Comparison of ENCODE assay signal across 34 cellular contexts in the genomic region with DNA sequence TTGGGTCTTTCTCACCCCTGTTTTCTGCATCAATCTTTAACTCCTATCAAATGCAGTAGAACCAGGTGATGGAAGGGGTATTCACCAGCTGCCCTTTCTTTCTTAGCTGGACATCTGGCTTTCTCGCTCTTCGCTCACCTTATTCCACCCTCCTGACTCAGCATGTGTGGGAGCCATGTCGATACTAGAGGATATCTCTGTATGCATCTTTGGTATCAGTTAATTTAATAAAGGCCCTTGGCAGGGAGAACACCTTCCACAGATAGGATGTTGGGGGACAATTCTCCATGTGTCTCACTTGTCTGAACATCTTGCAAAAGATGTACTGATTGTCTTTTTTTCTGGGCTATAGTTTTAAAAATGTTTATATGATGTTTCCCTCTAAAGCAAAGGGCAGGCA.
"Had no signal": no experiment of that assay in that cellular context is flagged by ENCODE, and none has a peak within 500 bp of the region (broad histone marks: within the 10 kb centered on the region; RNA-seq: fewer than 3 reads in every experiment).

No MANE protein-coding gene starts in this region.

- FAIRE-seq: endometrium, endothelial cell of umbilical vein had no signal

- H3K9me3 ChIP-seq: ascending aorta, breast epithelium, colonic mucosa, esophagus squamous epithelium, gastroesophageal sphincter had no signal

- H3K4me3 Mint-ChIP-seq: activated CD4-positive, alpha-beta memory T cell treated with anti-CD3 and anti-CD28 coated beads for 36 hours; activated CD4-positive, alpha-beta T cell treated with anti-CD3 and anti-CD28 coated beads for 36 hours; activated CD4-positive, alpha-beta T cell treated with anti-CD3 and anti-CD28 coated beads, Interleukin-2, amount 10 ng/mL, durations not matched to agents 24 days and 14 days; activated CD8-positive, alpha-beta memory T cell treated with anti-CD3 and anti-CD28 coated beads, Interleukin-2, amount 10 ng/mL, durations not matched to agents 7 days and 5 days; activated CD8-positive, alpha-beta T cell treated with anti-CD3 and anti-CD28 coated beads, Interleukin-2, amount 10 ng/mL, durations not matched to agents 7 days and 5 days; activated naive CD4-positive, alpha-beta T cell treated with anti-CD3 and anti-CD28 coated beads, Interleukin-2, amount 10 ng/mL, durations not matched to agents 7 days and 5 days; activated naive CD8-positive, alpha-beta T cell treated with anti-CD3 and anti-CD28 coated beads, Interleukin-2, amount 10 ng/mL, durations not matched to agents 7 days and 5 days; activated T-helper 1 cell treated with anti-CD3 and anti-CD28 coated beads, Interleukin-12 subunit alpha, Interleukin-12 subunit beta, Interleukin-2, Interleukin-4 antibody, amounts not matched to agents 30 ng/mL and 10 ng/mL and 1 ng/mL, durations not matched to agents 14 hours and 24 hours and 36 hours; brain; effector memory CD8-positive, alpha-beta T cell had no signal

- H3K27ac ChIP-seq: ascending aorta, breast epithelium, cardiac muscle cell, colonic mucosa, epithelial cell of prostate, esophagus squamous epithelium, gastroesophageal sphincter had no signal

- H3K27ac Mint-ChIP-seq: activated CD4-positive, alpha-beta memory T cell treated with anti-CD3 and anti-CD28 coated beads for 36 hours; activated CD4-positive, alpha-beta T cell treated with anti-CD3 and anti-CD28 coated beads for 36 hours; activated CD4-positive, alpha-beta T cell treated with anti-CD3 and anti-CD28 coated beads, Interleukin-2, amount 10 ng/mL, durations not matched to agents 24 days and 14 days; activated CD8-positive, alpha-beta memory T cell treated with anti-CD3 and anti-CD28 coated beads, Interleukin-2, amount 10 ng/mL, durations not matched to agents 7 days and 5 days; activated CD8-positive, alpha-beta T cell treated with anti-CD3 and anti-CD28 coated beads, Interleukin-2, amount 10 ng/mL, durations not matched to agents 7 days and 5 days; activated naive CD4-positive, alpha-beta T cell treated with anti-CD3 and anti-CD28 coated beads, Interleukin-2, amount 10 ng/mL, durations not matched to agents 7 days and 5 days; activated naive CD4-positive, alpha-beta T cell treated with anti-CD3 and anti-CD28 coated beads, Interleukin-2, amount 50 U/mL, for 72 hours; activated naive CD8-positive, alpha-beta T cell treated with anti-CD3 and anti-CD28 coated beads, Interleukin-2, amount 10 ng/mL, durations not matched to agents 7 days and 5 days; activated T-helper 1 cell treated with anti-CD3 and anti-CD28 coated beads, Interleukin-12 subunit alpha, Interleukin-12 subunit beta, Interleukin-2, Interleukin-4 antibody, amounts not matched to agents 30 ng/mL and 10 ng/mL and 1 ng/mL, durations not matched to agents 14 hours and 24 hours and 36 hours; activated T-helper 2 cell treated with anti-CD3 and anti-CD28 coated beads, Interferon-gamma antibody, Interleukin-2, Interleukin-4, amounts not matched to agents 10 μg/mL and 5 μg/mL and 100 μg/mL, durations not matched to agents 14 hours and 24 hours and 36 hours; effector memory CD8-positive, alpha-beta T cell had no signal

- H3K4me1 ChIP-seq: ascending aorta, breast epithelium, colonic mucosa, esophagus squamous epithelium, gastroesophageal sphincter had no signal

- ATAC-seq: activated CD4-positive, alpha-beta T cell treated with anti-CD3 and anti-CD28 coated beads for 36 hours; activated CD8-positive, alpha-beta memory T cell treated with anti-CD3 and anti-CD28 coated beads, Interleukin-2, amount 10 ng/mL, durations not matched to agents 7 days and 5 days; activated CD8-positive, alpha-beta T cell treated with anti-CD3 and anti-CD28 coated beads, Interleukin-2, amount 10 ng/mL, durations not matched to agents 7 days and 5 days; activated naive CD4-positive, alpha-beta T cell treated with anti-CD3 and anti-CD28 coated beads, Interleukin-2, amount 50 U/mL, for 72 hours; effector memory CD8-positive, alpha-beta T cell; gastroesophageal sphincter had no signal

- H3K36me3 Mint-ChIP-seq: activated CD4-positive, alpha-beta memory T cell treated with anti-CD3 and anti-CD28 coated beads for 36 hours; activated CD8-positive, alpha-beta memory T cell treated with anti-CD3 and anti-CD28 coated beads, Interleukin-2, amount 10 ng/mL, durations not matched to agents 7 days and 5 days; activated naive CD4-positive, alpha-beta T cell treated with anti-CD3 and anti-CD28 coated beads, Interleukin-2, amount 10 ng/mL, durations not matched to agents 7 days and 5 days; activated naive CD8-positive, alpha-beta T cell treated with anti-CD3 and anti-CD28 coated beads, Interleukin-2, amount 10 ng/mL, durations not matched to agents 7 days and 5 days had no signal

- H3K9me3 Mint-ChIP-seq: activated CD4-positive, alpha-beta memory T cell treated with anti-CD3 and anti-CD28 coated beads for 36 hours; activated CD4-positive, alpha-beta T cell treated with anti-CD3 and anti-CD28 coated beads, Interleukin-2, amount 10 ng/mL, durations not matched to agents 24 days and 14 days; activated naive CD8-positive, alpha-beta T cell treated with anti-CD3 and anti-CD28 coated beads, Interleukin-2, amount 10 ng/mL, durations not matched to agents 7 days and 5 days; activated T-helper 2 cell treated with anti-CD3 and anti-CD28 coated beads, Interferon-gamma antibody, Interleukin-2, Interleukin-4, amounts not matched to agents 10 μg/mL and 5 μg/mL and 100 μg/mL, durations not matched to agents 14 hours and 24 hours and 36 hours had no signal

- DNase-seq: activated CD4-positive, alpha-beta memory T cell treated with anti-CD3 and anti-CD28 coated beads for 36 hours; activated CD4-positive, alpha-beta T cell treated with anti-CD3 and anti-CD28 coated beads for 36 hours; activated CD4-positive, alpha-beta T cell treated with anti-CD3 and anti-CD28 coated beads, Interleukin-2, amount 10 ng/mL, durations not matched to agents 24 days and 14 days; activated CD4-positive, CD25-positive, alpha-beta regulatory T cell; activated CD4-positive, CD25-positive, alpha-beta regulatory T cell treated with anti-CD3 and anti-CD28 coated beads, Interleukin-2, amount 50 U/mL, for 72 hours; activated CD8-positive, alpha-beta memory T cell treated with anti-CD3 and anti-CD28 coated beads, Interleukin-2, amount 10 ng/mL, durations not matched to agents 7 days and 5 days; activated CD8-positive, alpha-beta memory T cell treated with anti-CD3 and anti-CD28 coated beads, Interleukin-2, amount 50 U/mL, for 4 hours; activated CD8-positive, alpha-beta T cell treated with anti-CD3 and anti-CD28 coated beads, Interleukin-2, amount 10 ng/mL, durations not matched to agents 7 days and 5 days; activated gamma-delta T cell; activated naive CD4-positive, alpha-beta T cell; activated naive CD4-positive, alpha-beta T cell treated with anti-CD3 and anti-CD28 coated beads, Interleukin-2, amount 10 ng/mL, durations not matched to agents 7 days and 5 days; activated naive CD8-positive, alpha-beta T cell treated with anti-CD3 and anti-CD28 coated beads, Interleukin-2, amount 10 ng/mL, durations not matched to agents 7 days and 5 days; activated T-cell treated with anti-CD3 and anti-CD28 coated beads, Interleukin-2, amount 50 U/mL, for 1 hour; activated T-cell treated with anti-CD3 and anti-CD28 coated beads, Interleukin-2, amount 50 U/mL, for 48 hours; central memory CD4-positive, alpha-beta T cell; cerebellar nuclear complex; colonic mucosa; effector CD4-positive, alpha-beta T cell; effector memory CD8-positive, alpha-beta T cell; esophagus squamous epithelium; foreskin melanocyte; head of caudate nucleus; T-helper 2 cell had no signal

- H3K4me1 Mint-ChIP-seq: activated CD4-positive, alpha-beta T cell treated with anti-CD3 and anti-CD28 coated beads for 36 hours; activated CD4-positive, alpha-beta T cell treated with anti-CD3 and anti-CD28 coated beads, Interleukin-2, amount 10 ng/mL, durations not matched to agents 24 days and 14 days; activated CD8-positive, alpha-beta memory T cell treated with anti-CD3 and anti-CD28 coated beads, Interleukin-2, amount 10 ng/mL, durations not matched to agents 7 days and 5 days; activated naive CD4-positive, alpha-beta T cell treated with anti-CD3 and anti-CD28 coated beads, Interleukin-2, amount 10 ng/mL, durations not matched to agents 7 days and 5 days had no signal

- H3K36me3 ChIP-seq: ascending aorta, breast epithelium, cardiac muscle cell, colonic mucosa, esophagus squamous epithelium, gastroesophageal sphincter had no signal

- H3K27me3 Mint-ChIP-seq: activated CD4-positive, alpha-beta memory T cell treated with anti-CD3 and anti-CD28 coated beads for 36 hours; activated CD4-positive, alpha-beta T cell treated with anti-CD3 and anti-CD28 coated beads, Interleukin-2, amount 10 ng/mL, durations not matched to agents 24 days and 14 days; activated naive CD4-positive, alpha-beta T cell treated with anti-CD3 and anti-CD28 coated beads, Interleukin-2, amount 10 ng/mL, durations not matched to agents 7 days and 5 days; brain; effector memory CD8-positive, alpha-beta T cell had no signal

- H3K27me3 ChIP-seq: ascending aorta, breast epithelium, cardiac muscle cell, colonic mucosa had no signal

- H3K4me3 ChIP-seq: ascending aorta, breast epithelium, cardiac muscle cell, colonic mucosa, esophagus squamous epithelium, gastroesophageal sphincter had no signal
